Comparison of ENCODE assay signal across 10 cellular contexts in genomic region chr3:71011565-71012287, GRCh38.
A peak's percentile ranks its signal among the peaks of the same experiment; 100 is the strongest.
DNase-seq lines count a peak whose midpoint lies in the region; ATAC-seq and TF ChIP-seq lines count a peak whose summit lies in the region.
"Had no signal": no experiment of that assay in that cellular context is flagged by ENCODE, and none has a peak within 500 bp of the region (broad histone marks: within the 10 kb centered on the region; RNA-seq: fewer than 3 reads in every experiment).

No MANE protein-coding gene starts in this region.

- peak; percentile 90 for ATAC-seq in HG03175 (IDR thresholded peaks at IDR 0.05; ENCODE audit: unreplicated experiment)
- ATAC-seq in activated CD8-positive, alpha-beta T cell treated with anti-CD3 and anti-CD28 coated beads for 36 hours, result peak; percentile 8

- in situ Hi-C loops in HAP-1 (cut with MboI; ENCODE audit: low sequenced_read_pairs), result no loop called here

- H3K4me3 Mint-ChIP-seq in activated naive CD4-positive, alpha-beta T cell treated with anti-CD3 and anti-CD28 coated beads for 36 hours, result peak overlapping the region; percentile 37
- H3K4me3 Mint-ChIP-seq in activated CD8-positive, alpha-beta T cell treated with anti-CD3 and anti-CD28 coated beads for 36 hours, result peak overlapping the region; percentile 50
- no peak overlapping the region for H3K4me3 Mint-ChIP-seq in osteocyte (ENCODE audit: unreplicated experiment)

- no peak for TF ChIP-seq EP300 in stomach (IDR thresholded peaks at IDR 0.05)

- no peak for TF ChIP-seq POLR2A in stomach (IDR thresholded peaks at IDR 0.05)

- no peak for DNase-seq in activated naive CD4-positive, alpha-beta T cell treated with anti-CD3 and anti-CD28 coated beads for 36 hours
- no peak for DNase-seq in activated naive CD4-positive, alpha-beta T cell treated with Interleukin-2 at 50 U/mL for 16 hours
- no peak for DNase-seq in activated CD8-positive, alpha-beta T cell treated with anti-CD3 and anti-CD28 coated beads for 36 hours
- DNase-seq in stomach (no peak), HAP-1 (ENCODE audit: low spot score in 2 of 2) (no peak), osteocyte (ENCODE audit: extremely low spot score, unreplicated experiment) (no peak)
- DNase-seq in stimulated activated naive CD4-positive, alpha-beta T cell treated with Interleukin-2 at 50 U/mL for 16 hours (lab: John Stamatoyannopoulos, UW), result no peak
- DNase-seq: C1 segment of cervical spinal cord, NCI-H446 had no signal

- H3K4me3 ChIP-seq in stomach (no peak overlapping the region), HAP-1 (no peak overlapping the region)

- H3K36me3 ChIP-seq in stomach, result peaks cover 11 to 22% (median 16%) of the 10 kb centered on the region in 4 donors
- H3K36me3 ChIP-seq in HAP-1 (replicated peaks), result peaks cover 13% of the 10 kb centered on the region

- H3K9me3 ChIP-seq in stomach (no peaks in the 10 kb centered on the region), HAP-1 (peaks cover 8% of the 10 kb centered on the region; the same call in 1 of the 2 replicates)

- peaks cover 42% of the 10 kb centered on the region for H3K36me3 Mint-ChIP-seq in activated naive CD4-positive, alpha-beta T cell treated with anti-CD3 and anti-CD28 coated beads for 36 hours (ENCODE audit: low read depth)
- H3K36me3 Mint-ChIP-seq in activated CD8-positive, alpha-beta T cell treated with anti-CD3 and anti-CD28 coated beads for 36 hours (ENCODE audit: low read depth), result peaks cover 76% of the 10 kb centered on the region
- H3K36me3 Mint-ChIP-seq in osteocyte (ENCODE audit: unreplicated experiment), result peaks cover 35% of the 10 kb centered on the region

- CTCF ChIA-PET in activated naive CD4-positive, alpha-beta T cell treated with anti-CD3 and anti-CD28 coated beads for 36 hours (lab: Charles Lee), result interaction anchor here (0.8 kb wide), 1 partner anchor 218 kb away, joined by 3 read pairs; no protein-coding TSS in a partner anchor
- CTCF ChIA-PET in activated CD8-positive, alpha-beta T cell treated with anti-CD3 and anti-CD28 coated beads for 36 hours (lab: Charles Lee), result interaction anchor here (0.7 to 2.1 kb wide), 3 partner anchors 10 to 72 kb away, joined by 3 to 13 read pairs (median 4); no protein-coding TSS in a partner anchor

- no peak for TF ChIP-seq CTCF in activated CD8-positive, alpha-beta T cell treated with anti-CD3 and anti-CD28 coated beads for 36 hours (IDR thresholded peaks at IDR 0.05)
- TF ChIP-seq CTCF in stomach (IDR thresholded peaks at IDR 0.05) (no peak), osteocyte (IDR thresholded peaks at IDR 0.05) (no peak)

- 37 to 55% (median 45%) methylated on average over 6 of the region's 6 CpGs for WGBS in stomach, 5 donors

- H3K27me3 Mint-ChIP-seq in activated naive CD4-positive, alpha-beta T cell treated with anti-CD3 and anti-CD28 coated beads for 36 hours (ENCODE audit: low read depth), result no peaks in the 10 kb centered on the region
- H3K27me3 Mint-ChIP-seq in activated CD8-positive, alpha-beta T cell treated with anti-CD3 and anti-CD28 coated beads for 36 hours, result no peaks in the 10 kb centered on the region
- H3K27me3 Mint-ChIP-seq in osteocyte (ENCODE audit: unreplicated experiment), result no peaks in the 10 kb centered on the region

- H3K4me1 Mint-ChIP-seq in activated naive CD4-positive, alpha-beta T cell treated with anti-CD3 and anti-CD28 coated beads for 36 hours (ENCODE audit: low read depth), result peaks cover 74% of the 10 kb centered on the region
- H3K4me1 Mint-ChIP-seq in activated CD8-positive, alpha-beta T cell treated with anti-CD3 and anti-CD28 coated beads for 36 hours (ENCODE audit: low read depth), result peaks cover 80% of the 10 kb centered on the region
- peaks cover 42% of the 10 kb centered on the region for H3K4me1 Mint-ChIP-seq in osteocyte (ENCODE audit: unreplicated experiment)

- peaks cover 15% of the 10 kb centered on the region for H3K9me3 Mint-ChIP-seq in activated naive CD4-positive, alpha-beta T cell treated with anti-CD3 and anti-CD28 coated beads for 36 hours
- peaks cover 9% of the 10 kb centered on the region for H3K9me3 Mint-ChIP-seq in activated CD8-positive, alpha-beta T cell treated with anti-CD3 and anti-CD28 coated beads for 36 hours
- no peaks in the 10 kb centered on the region for H3K9me3 Mint-ChIP-seq in osteocyte (ENCODE audit: unreplicated experiment)

- H3K27ac Mint-ChIP-seq in activated naive CD4-positive, alpha-beta T cell treated with anti-CD3 and anti-CD28 coated beads for 36 hours, result peak overlapping the region; percentile 93
- H3K27ac Mint-ChIP-seq in activated CD8-positive, alpha-beta T cell treated with anti-CD3 and anti-CD28 coated beads for 36 hours, result peak overlapping the region; percentile 93
- H3K27ac Mint-ChIP-seq in osteocyte (ENCODE audit: unreplicated experiment), result no peak overlapping the region

- H3K27ac ChIP-seq in stomach, result peak overlapping the region; percentile 51 to 76 (median 70)

- intact Hi-C loops in activated naive CD4-positive, alpha-beta T cell treated with anti-CD3 and anti-CD28 coated beads for 36 hours (cut with micrococcal nuclease), result loop anchor here (1.0 to 5.0 kb wide), 9 partner anchors 29 to 479 kb away; no protein-coding TSS in a partner anchor
- intact Hi-C loops in activated CD8-positive, alpha-beta T cell treated with anti-CD3 and anti-CD28 coated beads for 36 hours (cut with micrococcal nuclease), result loop anchor here (2.0 to 5.0 kb wide), 2 partner anchors 51 to 116 kb away; no protein-coding TSS in a partner anchor
- intact Hi-C loops in stomach (cut with DNase I; ENCODE audit: low total_unique reads), result no loop called here

- POLR2A ChIA-PET in activated CD8-positive, alpha-beta T cell treated with anti-CD3 and anti-CD28 coated beads for 36 hours (lab: Charles Lee), result interaction anchor here (0.7 to 3.4 kb wide), 3 partner anchors 16 to 53 kb away, joined by 3 to 24 read pairs (median 3); no protein-coding TSS in a partner anchor

- peaks cover 44 to 80% (median 65%) of the 10 kb centered on the region in 4 donors for H3K4me1 ChIP-seq in stomach
- H3K4me1 ChIP-seq in HAP-1, result peaks cover 5% of the 10 kb centered on the region

- no peaks in the 10 kb centered on the region for H3K27me3 ChIP-seq in stomach
- H3K27me3 ChIP-seq in HAP-1 (ENCODE audit: low read depth), result no peaks in the 10 kb centered on the region
